In the genomic region with DNA sequence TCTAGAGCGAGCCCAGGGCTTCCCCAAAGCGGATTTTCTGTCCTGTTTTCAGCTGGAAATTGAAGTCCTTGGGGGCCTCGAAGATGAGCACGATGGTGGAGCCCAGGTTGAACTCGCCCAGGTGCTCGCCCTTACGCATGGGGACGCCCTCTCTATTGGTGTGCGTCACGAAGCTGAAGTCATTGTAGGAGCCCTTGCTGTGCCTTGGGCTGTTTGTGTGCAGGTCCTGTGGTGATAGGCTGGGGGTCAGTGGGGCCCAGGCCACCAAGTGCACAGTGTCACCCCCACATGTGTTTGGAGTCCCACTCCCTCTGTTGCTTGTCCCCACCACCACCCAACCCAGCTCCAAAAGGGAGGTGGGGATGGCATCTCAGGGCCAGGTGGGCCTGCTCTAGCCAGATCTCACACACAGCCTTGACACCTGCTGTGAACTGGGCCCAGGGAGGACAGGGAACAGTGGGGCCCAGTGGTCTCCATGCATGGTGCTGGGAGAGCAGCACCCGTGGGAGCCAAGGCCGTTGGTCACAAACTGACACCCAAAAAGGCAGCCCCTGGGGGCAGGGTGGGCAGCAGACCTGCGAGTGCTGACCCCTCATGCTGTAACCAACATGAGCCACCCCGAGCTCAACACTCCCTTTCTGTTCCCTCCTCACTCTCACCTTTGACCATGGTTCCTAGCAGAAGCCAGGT, we compare ENCODE assay signal across 1 cellular context.
TF ChIP-seq lines count a peak whose summit lies in the region.

No MANE protein-coding gene starts in this region.

TF ChIP-seq in WTC11, 78 proteins besides CTCF, POLR2A, EP300 and RAD21 (continued from another document):
- TF ChIP-seq, protein P1, sequence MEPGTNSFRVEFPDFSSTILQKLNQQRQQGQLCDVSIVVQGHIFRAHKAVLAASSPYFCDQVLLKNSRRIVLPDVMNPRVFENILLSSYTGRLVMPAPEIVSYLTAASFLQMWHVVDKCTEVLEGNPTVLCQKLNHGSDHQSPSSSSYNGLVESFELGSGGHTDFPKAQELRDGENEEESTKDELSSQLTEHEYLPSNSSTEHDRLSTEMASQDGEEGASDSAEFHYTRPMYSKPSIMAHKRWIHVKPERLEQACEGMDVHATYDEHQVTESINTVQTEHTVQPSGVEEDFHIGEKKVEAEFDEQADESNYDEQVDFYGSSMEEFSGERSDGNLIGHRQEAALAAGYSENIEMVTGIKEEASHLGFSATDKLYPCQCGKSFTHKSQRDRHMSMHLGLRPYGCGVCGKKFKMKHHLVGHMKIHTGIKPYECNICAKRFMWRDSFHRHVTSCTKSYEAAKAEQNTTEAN (CRISPR knock-in tag; IDR thresholded peaks at IDR 0.05): no peak
- TF ChIP-seq SP1 (CRISPR knock-in tag; conservative IDR thresholded peaks at IDR 0.05) (no peak), ATF6 (CRISPR knock-in tag; IDR thresholded peaks at IDR 0.05) (no peak), CREM (CRISPR knock-in tag; IDR thresholded peaks at IDR 0.05) (no peak), NFE2L1 (CRISPR knock-in tag; IDR thresholded peaks at IDR 0.05) (no peak)
